In genomic region chr18:77061946-77062517, GRCh38 we compare ENCODE assay signal across 8 cellular contexts.
DNase-seq lines count a peak whose midpoint lies in the region; ATAC-seq and TF ChIP-seq lines count a peak whose summit lies in the region.

No MANE protein-coding gene starts in this region.

- H3K27me3 ChIP-seq in left lung = no peaks in the 10 kb centered on the region
- H3K27me3 ChIP-seq in vagina = no peaks in the 10 kb centered on the region
- H3K27me3 ChIP-seq in tibial artery = no peaks in the 10 kb centered on the region

- H3K36me3 ChIP-seq in left lung = peaks cover 0 to 8% of the 10 kb centered on the region in 2 donors
- no peaks in the 10 kb centered on the region for H3K36me3 ChIP-seq in vagina
- peaks cover 0 to 16% (median 0%) of the 10 kb centered on the region in 3 donors for H3K36me3 ChIP-seq in tibial artery

- H3K9me3 Mint-ChIP-seq in Calu3 (ENCODE audit: low read depth, unreplicated experiment) = peaks cover 9% of the 10 kb centered on the region
- no peaks in the 10 kb centered on the region for H3K9me3 Mint-ChIP-seq in activated CD8-positive, alpha-beta T cell treated with anti-CD3 and anti-CD28 coated beads, Interleukin-2, amount 10 ng/mL, durations not matched to agents 7 days and 5 days (ENCODE audit: insufficient read depth)

- DNase-seq in Calu3 (no peak), left lung (peak in 1 of 2 donors; percentile 66), vagina (ENCODE audit: extremely low spot score in 2 of 2) (no peak), tibial artery (no peak), posterior vena cava (ENCODE audit: low spot score) (no peak)
- peak; percentile 58 for DNase-seq in activated CD8-positive, alpha-beta T cell treated with anti-CD3 and anti-CD28 coated beads, Interleukin-2, amount 10 ng/mL, durations not matched to agents 7 days and 5 days

- ATAC-seq in GM19438 (IDR thresholded peaks at IDR 0.05; ENCODE audit: low read depth, unreplicated experiment) (peak; percentile 43), HG03342 (IDR thresholded peaks at IDR 0.05; ENCODE audit: unreplicated experiment) (peak; percentile 42), left lung (peak; percentile 73)
- peak; percentile 45 for ATAC-seq in activated CD8-positive, alpha-beta T cell treated with anti-CD3 and anti-CD28 coated beads, Interleukin-2, amount 10 ng/mL, durations not matched to agents 7 days and 5 days

- no TSS peak for BruUV-seq in Calu3 (replicated peaks; lab: Mats Ljungman, UMichigan)

- intact Hi-C loops in Calu3 (cut with micrococcal nuclease; ENCODE audit: unreplicated experiment) = no loop called here
- intact Hi-C loops in left lung (cut with DNase I) = loop anchor here in 1 of 2 donors (10.0 kb wide), 1 partner anchor 53 kb away; no protein-coding TSS in a partner anchor
- intact Hi-C loops in vagina (cut with DNase I) = no loop called here
- intact Hi-C loops in tibial artery (cut with DNase I; ENCODE audit: low total_unique reads) = no loop called here
- intact Hi-C loops in posterior vena cava (cut with DNase I) = loop anchor here in 1 of 2 donors (5.0 kb wide), 1 partner anchor 1705 kb away; no protein-coding TSS in a partner anchor

- H3K4me3 Mint-ChIP-seq in Calu3 (ENCODE audit: low read depth, unreplicated experiment) = no peak overlapping the region
- H3K4me3 Mint-ChIP-seq in activated CD8-positive, alpha-beta T cell treated with anti-CD3 and anti-CD28 coated beads, Interleukin-2, amount 10 ng/mL, durations not matched to agents 7 days and 5 days = peak overlapping the region; percentile 72

- no peak for TF ChIP-seq POLR2A in vagina (IDR thresholded peaks at IDR 0.05)

- peak overlapping the region; percentile 96 for H3K27ac Mint-ChIP-seq in Calu3 (ENCODE audit: unreplicated experiment)
- H3K27ac Mint-ChIP-seq in activated CD8-positive, alpha-beta T cell treated with anti-CD3 and anti-CD28 coated beads, Interleukin-2, amount 10 ng/mL, durations not matched to agents 7 days and 5 days = peak overlapping the region; percentile 99

- H3K4me1 ChIP-seq in left lung (peaks cover 14 to 80% of the 10 kb centered on the region in 2 donors), vagina (peaks cover 38% of the 10 kb centered on the region), tibial artery (peaks cover 0 to 36% (median 12%) of the 10 kb centered on the region in 4 donors)

- H3K4me3 ChIP-seq in left lung = no peak overlapping the region
- H3K4me3 ChIP-seq in vagina = no peak overlapping the region
- H3K4me3 ChIP-seq in tibial artery = no peak overlapping the region

- no peaks in the 10 kb centered on the region for H3K27me3 Mint-ChIP-seq in Calu3 (ENCODE audit: unreplicated experiment)
- no peaks in the 10 kb centered on the region for H3K27me3 Mint-ChIP-seq in activated CD8-positive, alpha-beta T cell treated with anti-CD3 and anti-CD28 coated beads, Interleukin-2, amount 10 ng/mL, durations not matched to agents 7 days and 5 days (ENCODE audit: low read depth)

- POLR2A ChIA-PET in activated CD8-positive, alpha-beta T cell treated with anti-CD3 and anti-CD28 coated beads, Interleukin-2, amount 10 ng/mL, durations not matched to agents 7 days and 5 days (lab: Charles Lee) = interaction anchor here (0.8 to 9.2 kb wide), 12 partner anchors 8 to 69 kb away, joined by 3 to 103 read pairs (median 5); partner anchors contain the start of gene MBP

- CTCF ChIA-PET in Calu3 (lab: Charles Lee) = interaction anchor here (1.0 to 1.5 kb wide), 3 partner anchors 13 to 150 kb away, joined by 3 read pairs; no protein-coding TSS in a partner anchor
- CTCF ChIA-PET in activated CD8-positive, alpha-beta T cell treated with anti-CD3 and anti-CD28 coated beads, Interleukin-2, amount 10 ng/mL, durations not matched to agents 7 days and 5 days (lab: Charles Lee) = interaction anchor here (0.8 to 3.5 kb wide), 10 partner anchors 23 to 150 kb away, joined by 3 to 22 read pairs (median 4); partner anchors contain the start of gene MBP

- H3K4me1 Mint-ChIP-seq in Calu3 (ENCODE audit: low read depth, unreplicated experiment) = peaks cover 61% of the 10 kb centered on the region
- H3K4me1 Mint-ChIP-seq in activated CD8-positive, alpha-beta T cell treated with anti-CD3 and anti-CD28 coated beads, Interleukin-2, amount 10 ng/mL, durations not matched to agents 7 days and 5 days (ENCODE audit: low read depth) = peaks cover 88% of the 10 kb centered on the region

- H3K9me3 ChIP-seq in left lung = no peaks in the 10 kb centered on the region
- no peaks in the 10 kb centered on the region for H3K9me3 ChIP-seq in vagina
- no peaks in the 10 kb centered on the region for H3K9me3 ChIP-seq in tibial artery

- TF ChIP-seq CTCF in Calu3 (IDR thresholded peaks at IDR 0.05; ENCODE audit: unreplicated experiment) = no peak
- no peak for TF ChIP-seq CTCF in left lung (IDR thresholded peaks at IDR 0.05)
- no peak for TF ChIP-seq CTCF in vagina (IDR thresholded peaks at IDR 0.05)
- TF ChIP-seq CTCF in tibial artery (IDR thresholded peaks at IDR 0.05) = no peak

- H3K36me3 Mint-ChIP-seq in Calu3 (ENCODE audit: insufficient read depth, unreplicated experiment) = peaks cover 85% of the 10 kb centered on the region
- peaks cover 88% of the 10 kb centered on the region for H3K36me3 Mint-ChIP-seq in activated CD8-positive, alpha-beta T cell treated with anti-CD3 and anti-CD28 coated beads, Interleukin-2, amount 10 ng/mL, durations not matched to agents 7 days and 5 days (ENCODE audit: low read depth)

- H3K27ac ChIP-seq in left lung (peak overlapping the region; percentile 67 to 97), vagina (peak overlapping the region; percentile 42), tibial artery (peak overlapping the region in 1 of 2 donors; percentile 17)
